15 cellular contexts compared by ENCODE assay signal in genomic region chr16:5903797-5904196, GRCh38.
A peak's percentile ranks its signal among the peaks of the same experiment; 100 is the strongest.
DNase-seq lines count a peak whose midpoint lies in the region; ATAC-seq and TF ChIP-seq lines count a peak whose summit lies in the region.
"Had no signal": no experiment of that assay in that cellular context is flagged by ENCODE, and none has a peak within 500 bp of the region (broad histone marks: within the 10 kb centered on the region; RNA-seq: fewer than 3 reads in every experiment).

No MANE protein-coding gene starts in this region.

- no peaks in the 10 kb centered on the region for H3K36me3 ChIP-seq in RWPE2 (ENCODE audit: low read depth)
- H3K36me3 ChIP-seq: BLaER1 had no signal

- TF ChIP-seq CTCF in RWPE2 (IDR thresholded peaks at IDR 0.05; ENCODE audit: poor library complexity, severe bottlenecking) (no peak), epithelial cell of esophagus (IDR thresholded peaks at IDR 0.05; ENCODE audit: insufficient read depth, low read depth, low read length, missing control alignments) (no peak)

- no peak for ATAC-seq in RWPE2 (ENCODE audit: low read depth)
- ATAC-seq in GM21529 (IDR thresholded peaks at IDR 0.05; ENCODE audit: unreplicated experiment): no peak
- ATAC-seq in HG02852 (IDR thresholded peaks at IDR 0.05; ENCODE audit: unreplicated experiment): no peak
- ATAC-seq: GM23338 had no signal

- peak; percentile 80 for DNase-seq in G401 (ENCODE audit: low spot score)
- DNase-seq in RWPE2 (ENCODE audit: low spot score): no peak
- peak; percentile 30 for DNase-seq in epithelial cell of esophagus (ENCODE audit: low read depth)
- DNase-seq in retina: peak; percentile 40
- no peak for DNase-seq in OCI-M2 (lab: John Stamatoyannopoulos, UW; ENCODE audit: unreplicated experiment)
- DNase-seq: 8988T; Calu3; CD4-positive, alpha-beta memory T cell; DMS79 treated with DMSO at 0.1 percent for 48 hours; HCEC 1CT had no signal

- peak overlapping the region; percentile 20 for H3K27ac ChIP-seq in RWPE2 (ENCODE audit: poor library complexity, severe bottlenecking)
- H3K27ac ChIP-seq: BLaER1, HL-60 had no signal

- no peaks in the 10 kb centered on the region for H3K9me3 ChIP-seq in RWPE2 (ENCODE audit: severe bottlenecking)
- H3K9me3 ChIP-seq: BLaER1 had no signal

- no peaks in the 10 kb centered on the region for H3K4me1 ChIP-seq in RWPE2 (ENCODE audit: insufficient read depth, poor library complexity, severe bottlenecking)
- H3K4me1 ChIP-seq: BLaER1 had no signal

- H3K27me3 ChIP-seq in RWPE2 (ENCODE audit: insufficient read depth, poor library complexity, severe bottlenecking): no peaks in the 10 kb centered on the region
- H3K27me3 ChIP-seq: BLaER1 had no signal

- H3K4me3 ChIP-seq in RWPE2 (ENCODE audit: severe bottlenecking) (no peak overlapping the region), epithelial cell of esophagus (ENCODE audit: low read length) (no peak overlapping the region)
- H3K4me3 ChIP-seq: BLaER1, GM23338 had no signal

- in situ Hi-C loops in G401 (cut with HindIII; ENCODE audit: low sequenced_read_pairs): no loop called here

Comparison
In these comparisons a context has a peak if more than half of its experiments do, and no peak if none do; other contexts are left out.
1. DNase-seq: peak in G401 (single experiment), epithelial cell of esophagus (single experiment) and retina (single experiment); none in RWPE2 (single experiment) and OCI-M2 (single experiment).